18 cellular contexts compared by ENCODE assay signal in the genomic region with DNA sequence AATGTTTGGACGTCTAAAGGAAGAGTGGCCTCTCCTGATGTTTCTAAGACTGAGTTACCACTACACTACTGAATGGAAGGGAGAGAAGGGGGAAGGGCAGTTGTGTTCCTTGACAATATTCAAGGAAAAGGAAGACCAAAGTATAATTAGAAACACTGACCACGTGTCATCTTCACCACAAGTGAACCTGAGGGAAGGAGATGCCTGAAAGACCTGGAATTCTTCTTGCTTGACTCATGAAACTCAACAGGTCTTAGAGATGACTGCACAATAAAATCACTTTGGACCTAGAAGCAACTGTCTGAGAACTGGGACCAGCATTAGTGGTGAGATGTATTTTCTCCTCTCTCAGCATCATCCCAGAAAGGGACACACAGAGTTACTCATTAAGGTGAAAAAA. TPM values are rescaled to one million over a fixed set of nuclear protein-coding genes. Genes with fewer than 3 reads are reported as not detected.
DNase-seq lines count a peak whose midpoint lies in the region; ATAC-seq, FAIRE-seq and TF ChIP-seq lines count a peak whose summit lies in the region.
"Had no signal": no experiment of that assay in that cellular context is flagged by ENCODE, and none has a peak within 500 bp of the region (broad histone marks: within the 10 kb centered on the region; RNA-seq: fewer than 3 reads in every experiment).

No MANE protein-coding gene starts in this region.

- H3K9ac ChIP-seq in HCT116 (ENCODE audit: low read length) (peak overlapping the region; percentile 59), smooth muscle cell (ENCODE audit: low read depth) (no peak overlapping the region)

- ATAC-seq in HCT116: peak; percentile 78
- ATAC-seq in RWPE2 (ENCODE audit: low read depth): peak; percentile 84
- no peak for ATAC-seq in HG03097 (IDR thresholded peaks at IDR 0.05; ENCODE audit: low FRiP score, unreplicated experiment)
- no peak for ATAC-seq in omental fat pad (ENCODE audit: low FRiP score)
- ATAC-seq in HG03469 (IDR thresholded peaks at IDR 0.05; ENCODE audit: unreplicated experiment): no peak
- ATAC-seq: CD8-positive, alpha-beta T cell; heart left ventricle; stimulated activated naive CD8-positive, alpha-beta T cell treated with anti-CD3 and anti-CD28 coated beads, Interleukin-15, amount 100 ng/mL, for 72 hours had no signal

- no peak for FAIRE-seq in GM19239 (lab: Jason Lieb, UNC)
- FAIRE-seq: TTC549 had no signal

- H3K4me1 ChIP-seq in HCT116 (ENCODE audit: control insufficient read depth in 1 of 2, insufficient read depth in 2 of 2, low read length in 2 of 2) (peaks cover 47 to 61% of the 10 kb centered on the region in 2 experiments), RWPE2 (ENCODE audit: insufficient read depth, poor library complexity, severe bottlenecking) (peaks cover 42% of the 10 kb centered on the region), hepatocyte (ENCODE audit: insufficient read depth) (no peaks in the 10 kb centered on the region), smooth muscle cell (ENCODE audit: low read depth) (no peaks in the 10 kb centered on the region)
- H3K4me1 ChIP-seq: SJCRH30 had no signal

- H3K27me3 ChIP-seq in HCT116 (ENCODE audit: insufficient read depth, low read length) (no peaks in the 10 kb centered on the region), RWPE2 (ENCODE audit: insufficient read depth, poor library complexity, severe bottlenecking) (no peaks in the 10 kb centered on the region), hepatocyte (no peaks in the 10 kb centered on the region), smooth muscle cell (ENCODE audit: low read depth) (no peaks in the 10 kb centered on the region)
- H3K27me3 ChIP-seq: heart left ventricle, SJCRH30 had no signal

- H3K4me3 ChIP-seq in HCT116 (replicated peaks in 1 of 2; ENCODE audit: low read depth in 1 of 2, low read length in 2 of 2): peak overlapping the region; percentile 22 to 55
- no peak overlapping the region for H3K4me3 ChIP-seq in RWPE2 (ENCODE audit: severe bottlenecking)
- H3K4me3 ChIP-seq in hepatocyte: no peak overlapping the region
- H3K4me3 ChIP-seq in smooth muscle cell: no peak overlapping the region
- H3K4me3 ChIP-seq: heart left ventricle, SJCRH30 had no signal

- H3K9me2 ChIP-seq in HCT116 (ENCODE audit: insufficient read depth) (no peaks in the 10 kb centered on the region), hepatocyte (replicated peaks; ENCODE audit: insufficient read depth) (no peaks in the 10 kb centered on the region)

- H4K20me1 ChIP-seq in HCT116 (ENCODE audit: insufficient read depth) (no peaks in the 10 kb centered on the region), hepatocyte (ENCODE audit: insufficient read depth, poor library complexity, severe bottlenecking) (no peaks in the 10 kb centered on the region), smooth muscle cell (ENCODE audit: low read depth) (peaks cover 95% of the 10 kb centered on the region)

- CTCF ChIA-PET in HCT116 (lab: Charles Lee): no interaction called here

- intact Hi-C loops in HCT116 (cut with micrococcal nuclease): loop anchor here (2.0 kb wide), 1 partner anchor 48 kb away; no protein-coding TSS in a partner anchor

- H3K27ac ChIP-seq in HCT116 (ENCODE audit: low read depth, low read length) (peak overlapping the region; percentile 64), RWPE2 (ENCODE audit: poor library complexity, severe bottlenecking) (peak overlapping the region; percentile 57), hepatocyte (no peak overlapping the region), smooth muscle cell (ENCODE audit: low read depth) (peak overlapping the region; percentile 68)
- H3K27ac ChIP-seq: heart left ventricle, HL-60, SJCRH30 had no signal

- WGBS in hepatocyte (ENCODE audit: low lambda C conversion rate, missing lambda C conversion rate): 66% methylated on average over 2 of the region's 2 CpGs
- 41% methylated on average over 2 of the region's 2 CpGs for WGBS in smooth muscle cell (ENCODE audit: low lambda C conversion rate)

- no peak for TF ChIP-seq POLR2A in HCT116 (IDR thresholded peaks at IDR 0.05; ENCODE audit: borderline replicate concordance, extremely low read depth, insufficient read depth, insufficient read length)

- H3F3A ChIP-seq in smooth muscle cell (ENCODE audit: low read depth): no peaks in the 10 kb centered on the region

- peak; percentile 81 for DNase-seq in HCT116 (ENCODE audit: low read depth, low spot score)
- no peak for DNase-seq in RWPE2 (ENCODE audit: low spot score)
- peak; percentile 29 for DNase-seq in hepatocyte (ENCODE audit: low spot score)
- DNase-seq in smooth muscle cell (lab: John Stamatoyannopoulos, UW; ENCODE audit: unreplicated experiment): no peak
- no peak for DNase-seq in GM19239 (ENCODE audit: insufficient read length, low spot score)
- no peak for DNase-seq in omental fat pad (ENCODE audit: low spot score)
- DNase-seq: activated CD8-positive, alpha-beta memory T cell treated with anti-CD3 and anti-CD28 coated beads for 24 hours; CD8-positive, alpha-beta T cell; endodermal cell; heart left ventricle; MM.1S; NCI-H2081; SJCRH30; stimulated activated naive CD8-positive, alpha-beta T cell treated with anti-CD3 and anti-CD28 coated beads, Interleukin-15, amount 100 ng/mL, for 72 hours had no signal

- no TSS peak for BruUV-seq in HCT116 (replicated peaks; lab: Mats Ljungman, UMichigan)

- POLR2A ChIA-PET in HCT116 (lab: Charles Lee): no interaction called here

- H3K4me2 ChIP-seq in HCT116 (ENCODE audit: low read length) (peak overlapping the region; percentile 88), hepatocyte (no peak overlapping the region), smooth muscle cell (no peak overlapping the region)

- RAD21 ChIA-PET in HCT116 (lab: Charles Lee; ENCODE audit: low non-redundant PET in 1 of 2, low total read pairs in 2 of 2, uncharacterized antibody in 2 of 2, unreplicated experiment in 2 of 2): interaction anchor here (0.6 to 1.1 kb wide), 2 partner anchors 55 to 74 kb away, joined by 3 to 4 read pairs; no protein-coding TSS in a partner anchor

- H3K79me2 ChIP-seq in HCT116 (ENCODE audit: insufficient read depth, low read length) (peaks cover 72% of the 10 kb centered on the region), hepatocyte (peaks cover 92% of the 10 kb centered on the region), smooth muscle cell (ENCODE audit: low read depth) (peaks cover 72% of the 10 kb centered on the region)

- H3K9me3 ChIP-seq in HCT116 (ENCODE audit: control insufficient read depth in 1 of 2, insufficient read depth in 1 of 2, low read depth in 1 of 2, low read length in 2 of 2) (no peaks in the 10 kb centered on the region), RWPE2 (ENCODE audit: severe bottlenecking) (no peaks in the 10 kb centered on the region), hepatocyte (ENCODE audit: low read depth) (no peaks in the 10 kb centered on the region), smooth muscle cell (replicated peaks; ENCODE audit: low read depth) (no peaks in the 10 kb centered on the region)
- H3K9me3 ChIP-seq: heart left ventricle, SJCRH30 had no signal

- TF ChIP-seq RAD21 in HCT116 (IDR thresholded peaks at IDR 0.05; ENCODE audit: low read depth): no peak

- H3K36me3 ChIP-seq in HCT116 (ENCODE audit: control insufficient read depth in 1 of 2, insufficient read depth in 2 of 2, low read length in 2 of 2) (no peaks in the 10 kb centered on the region), RWPE2 (ENCODE audit: low read depth) (0 out of 2 replicates have a peak, but pooled peaks cover 3% of the 10 kb centered on the region), hepatocyte (replicated peaks; ENCODE audit: insufficient read depth, low read depth) (no peaks in the 10 kb centered on the region), smooth muscle cell (ENCODE audit: low read depth) (no peaks in the 10 kb centered on the region)
- H3K36me3 ChIP-seq: heart left ventricle, SJCRH30 had no signal

- H2AFZ ChIP-seq in HCT116 (ENCODE audit: low read depth, low read length, poor library complexity, severe bottlenecking) (no peak overlapping the region), hepatocyte (no peak overlapping the region), smooth muscle cell (ENCODE audit: low read depth) (no peak overlapping the region)

- TF ChIP-seq CTCF in HCT116 (IDR thresholded peaks at IDR 0.05 in 2 of 3, conservative IDR thresholded peaks at IDR 0.05 in 1 of 3; ENCODE audit: borderline replicate concordance in 1 of 3, insufficient read depth in 1 of 3, low read depth in 2 of 3, low read length in 2 of 3) (no peak), RWPE2 (IDR thresholded peaks at IDR 0.05; ENCODE audit: poor library complexity, severe bottlenecking) (no peak), hepatocyte (IDR thresholded peaks at IDR 0.05; ENCODE audit: poor library complexity) (no peak), smooth muscle cell (IDR thresholded peaks at IDR 0.05; ENCODE audit: borderline replicate concordance, insufficient read depth, poor library complexity, severe bottlenecking) (no peak), omental fat pad (IDR thresholded peaks at IDR 0.05) (no peak)

TF ChIP-seq in HCT116, 20 proteins besides CTCF, POLR2A, EP300 and RAD21 (continues in another document):
- TF ChIP-seq, protein P1, sequence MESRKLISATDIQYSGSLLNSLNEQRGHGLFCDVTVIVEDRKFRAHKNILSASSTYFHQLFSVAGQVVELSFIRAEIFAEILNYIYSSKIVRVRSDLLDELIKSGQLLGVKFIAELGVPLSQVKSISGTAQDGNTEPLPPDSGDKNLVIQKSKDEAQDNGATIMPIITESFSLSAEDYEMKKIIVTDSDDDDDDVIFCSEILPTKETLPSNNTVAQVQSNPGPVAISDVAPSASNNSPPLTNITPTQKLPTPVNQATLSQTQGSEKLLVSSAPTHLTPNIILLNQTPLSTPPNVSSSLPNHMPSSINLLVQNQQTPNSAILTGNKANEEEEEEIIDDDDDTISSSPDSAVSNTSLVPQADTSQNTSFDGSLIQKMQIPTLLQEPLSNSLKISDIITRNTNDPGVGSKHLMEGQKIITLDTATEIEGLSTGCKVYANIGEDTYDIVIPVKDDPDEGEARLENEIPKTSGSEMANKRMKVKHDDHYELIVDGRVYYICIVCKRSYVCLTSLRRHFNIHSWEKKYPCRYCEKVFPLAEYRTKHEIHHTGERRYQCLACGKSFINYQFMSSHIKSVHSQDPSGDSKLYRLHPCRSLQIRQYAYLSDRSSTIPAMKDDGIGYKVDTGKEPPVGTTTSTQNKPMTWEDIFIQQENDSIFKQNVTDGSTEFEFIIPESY (IDR thresholded peaks at IDR 0.05; ENCODE audit: extremely low read depth, insufficient replicate concordance, low read length): no peak
- TF ChIP-seq ZFX (IDR thresholded peaks at IDR 0.05) (no peak), POLR2AphosphoS5 (IDR thresholded peaks at IDR 0.05; ENCODE audit: low read depth, low read length) (peak; percentile 39; the same call in 1 of the 2 replicates), CEBPB (IDR thresholded peaks at IDR 0.05; ENCODE audit: low read depth) (0 out of 2 replicates have a peak, but pooled peaks have one; percentile 52), TCF7L2 (IDR thresholded peaks at IDR 0.05; ENCODE audit: borderline replicate concordance, extremely low read depth, insufficient read depth, insufficient read length) (no peak)

RNA-seq across cellular contexts. Expression of gene PTPN14, which starts 56.7 kb away (rescaled TPM):
- total RNA-seq in HCT116 (2021; ENCODE audit: unreplicated experiment): 37.5 TPM
- polyA plus RNA-seq in HCT116 (2012): 7.2 and 11.1 TPM in 2 replicates
- 17.9 and 21.7 TPM in 2 replicates for total RNA-seq in hepatocyte
- 7.3 and 9.5 TPM in 2 replicates for polyA plus RNA-seq in hepatocyte
- total RNA-seq in smooth muscle cell: 28.6 and 28.9 TPM in 2 replicates
- polyA plus RNA-seq in smooth muscle cell: 13.7 and 13.9 TPM in 2 replicates
- 10 to 100 TPM; 27.1 to 39.1 (median 35.7) TPM for total RNA-seq in omental fat pad
- total RNA-seq: CD8-positive, alpha-beta T cell had no signal

Comparison
In these comparisons a context has a peak if more than half of its experiments do, and no peak if none do; other contexts are left out.
1. ATAC-seq: peak in HCT116 (single experiment) and RWPE2 (single experiment); none in HG03097 (single experiment), omental fat pad (single experiment) and HG03469 (single experiment).
2. DNase-seq: peak in HCT116 (single experiment) and hepatocyte (single experiment); none in RWPE2 (single experiment), smooth muscle cell (single experiment), GM19239 (single experiment) and omental fat pad (single experiment).
3. H3K4me3 ChIP-seq: peak in HCT116 (2 of 2); none in RWPE2 (single experiment), hepatocyte (single experiment) and smooth muscle cell (single experiment).